ENCODE assay signal across 8 cellular contexts in the genomic region with DNA sequence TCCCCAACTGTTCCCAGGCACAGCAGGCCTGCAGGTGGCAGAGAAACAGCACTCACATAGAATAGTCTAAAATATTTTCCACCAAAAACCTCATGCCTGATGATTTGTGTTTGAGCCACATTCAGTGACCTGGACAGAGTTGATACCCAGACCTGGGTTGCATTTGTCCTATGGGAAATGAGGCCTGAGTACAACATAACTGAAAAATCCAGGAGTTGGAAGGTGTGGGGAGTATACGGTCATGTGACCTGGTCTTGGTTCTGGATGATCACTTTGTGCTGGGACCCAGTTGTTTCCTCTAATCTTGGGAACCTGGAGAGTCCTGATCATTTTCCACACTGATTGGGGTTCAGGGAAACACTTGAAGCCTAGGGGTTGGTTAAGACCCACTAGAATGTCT.
"Had no signal": no experiment of that assay in that cellular context is flagged by ENCODE, and none has a peak within 500 bp of the region (broad histone marks: within the 10 kb centered on the region; RNA-seq: fewer than 3 reads in every experiment).

No MANE protein-coding gene starts in this region.

- FAIRE-seq: G401.6, GM12878, GM12891, GM12892, GM18507, GM19239 had no signal

- H3K4me3 ChIP-seq: GM12878 had no signal

- ATAC-seq: GM12878 had no signal

- DNase-seq: GDM1, GF-D8 had no signal
